In the genomic region with DNA sequence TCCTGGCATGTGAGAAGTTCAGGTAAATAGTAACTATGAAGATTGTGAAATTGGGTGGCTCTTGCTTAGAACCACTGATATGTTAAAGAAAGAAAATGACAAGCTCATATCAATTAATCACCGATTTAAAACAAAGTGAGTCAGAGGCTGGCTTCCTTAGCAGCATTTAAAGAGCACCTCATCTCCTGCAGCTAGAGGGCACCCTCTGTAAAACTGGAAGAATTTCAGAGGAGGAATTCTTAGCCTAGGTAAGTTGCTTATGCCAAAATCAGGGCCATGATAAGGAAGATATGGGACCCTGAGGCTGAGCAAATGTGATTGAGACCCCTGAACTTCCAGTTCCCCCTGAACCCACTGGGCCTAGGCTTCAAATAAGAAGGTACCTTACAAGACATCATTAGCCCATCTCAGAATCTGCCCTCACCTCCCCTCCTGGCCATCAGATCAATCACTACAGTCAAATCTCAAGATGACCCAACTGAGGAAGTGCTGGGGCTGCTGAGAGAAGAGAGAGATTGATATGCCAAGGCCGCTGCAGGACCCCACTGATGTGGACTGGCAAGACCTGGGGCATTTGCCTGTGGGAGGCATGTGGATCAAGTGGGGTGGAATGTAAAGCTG, we compare ENCODE assay signal across 9 cellular contexts. TPM values are rescaled to one million over a fixed set of nuclear protein-coding genes. Genes with fewer than 3 reads are reported as not detected.
DNase-seq lines count a peak whose midpoint lies in the region; ATAC-seq, FAIRE-seq and TF ChIP-seq lines count a peak whose summit lies in the region.
"Had no signal": no experiment of that assay in that cellular context is flagged by ENCODE, and none has a peak within 500 bp of the region (broad histone marks: within the 10 kb centered on the region; RNA-seq: fewer than 3 reads in every experiment).

No MANE protein-coding gene starts in this region.

- H3K36me3 ChIP-seq in osteoblast (ENCODE audit: insufficient read depth, low read length): no peaks in the 10 kb centered on the region

- no peaks in the 10 kb centered on the region for H3K4me1 ChIP-seq in osteoblast (ENCODE audit: insufficient read depth, low read length)

- no peak overlapping the region for H3K27ac ChIP-seq in osteoblast (ENCODE audit: low read depth, low read length)

- no peaks in the 10 kb centered on the region for H3K36me3 Mint-ChIP-seq in T-helper 17 cell (ENCODE audit: low read depth)

- no peak overlapping the region for H3K4me3 ChIP-seq in osteoblast (ENCODE audit: insufficient read depth, low read length)

- H3K9me3 ChIP-seq in T-helper 17 cell (ENCODE audit: control insufficient read depth, low read length, poor library complexity, severe bottlenecking): no peaks in the 10 kb centered on the region
- H3K9me3 ChIP-seq in osteoblast (ENCODE audit: low read depth, low read length): no peaks in the 10 kb centered on the region

- peak; percentile 59 for TF ChIP-seq CTCF in osteoblast (IDR thresholded peaks at IDR 0.05; ENCODE audit: extremely low read depth, low read depth, low read length)

- H3K4me3 Mint-ChIP-seq in T-helper 17 cell: no peak overlapping the region

- no peaks in the 10 kb centered on the region for H3K27me3 Mint-ChIP-seq in T-helper 17 cell

- H3K4me2 ChIP-seq in osteoblast (ENCODE audit: insufficient read depth, low read length): no peak overlapping the region

- H3K4me1 Mint-ChIP-seq in T-helper 17 cell: peaks cover 18% of the 10 kb centered on the region

- ATAC-seq in T-helper 17 cell: peak; percentile 85
- no peak for ATAC-seq in HG02678 (IDR thresholded peaks at IDR 0.05; ENCODE audit: unreplicated experiment)

- H3K27me3 ChIP-seq in osteoblast (ENCODE audit: insufficient read depth, low read length): peaks cover 11% of the 10 kb centered on the region

- DNase-seq in AML-193 (lab: John Stamatoyannopoulos, UW) (peak; percentile 36 to 53), GM18507 (ENCODE audit: extremely low spot score, insufficient read length, low read depth) (no peak), T-helper 17 cell (no peak), dermis blood vessel endothelial cell (peak; percentile 74), osteoblast (ENCODE audit: insufficient read length, low spot score, missing footprints) (peak; percentile 51), NCI-H1092 treated with DMSO at 0.1 percent for 48 hours (lab: John Stamatoyannopoulos, UW) (no peak), NCI-H774 (lab: John Stamatoyannopoulos, UW) (no peak)

- no peaks in the 10 kb centered on the region for H3K79me2 ChIP-seq in osteoblast (ENCODE audit: insufficient read depth, low read length)

- H3K27ac Mint-ChIP-seq in T-helper 17 cell: peak overlapping the region; percentile 75

- H2AFZ ChIP-seq in osteoblast (ENCODE audit: low read length): no peak overlapping the region

- no peaks in the 10 kb centered on the region for H4K20me1 ChIP-seq in osteoblast (ENCODE audit: insufficient read depth, low read length)

- peak; percentile 63 for FAIRE-seq in GM18507 (lab: Jason Lieb, UNC)

RNA-seq across cellular contexts. Expression of a gene that starts 8.6 kb away (rescaled TPM):
- total RNA-seq in T-helper 17 cell (100 to 1,000 TPM; 511 to 544 TPM), dermis blood vessel endothelial cell (not detected in 2 replicates), osteoblast (not detected in 2 replicates)
- total RNA-seq: temporal lobe had no signal

RNA-seq across cellular contexts. Expression of a gene that starts 31.8 kb away (rescaled TPM):
- total RNA-seq in T-helper 17 cell (under 1 TPM; 0.50 to 0.99 TPM), dermis blood vessel endothelial cell (73.5 and 98.5 TPM in 2 replicates), osteoblast (not detected in 2 replicates)

RNA-seq across cellular contexts. Expression of a gene that starts 43.8 kb away (rescaled TPM):
- total RNA-seq in T-helper 17 cell (10 to 100 TPM; 24.5 to 26.4 TPM), dermis blood vessel endothelial cell (7.3 and 8.7 TPM in 2 replicates), osteoblast (1.5 and 1.8 TPM in 2 replicates)

RNA-seq across cellular contexts. Expression of a gene that starts 46.6 kb away (rescaled TPM):
- total RNA-seq in T-helper 17 cell (100 to 1,000 TPM; 313 to 354 TPM), dermis blood vessel endothelial cell (not detected in 2 replicates), osteoblast (not detected in 2 replicates)
- total RNA-seq: temporal lobe had no signal

RNA-seq across cellular contexts. Expression of a gene that starts 48.2 kb away (rescaled TPM):
- total RNA-seq in T-helper 17 cell (100 to 1,000 TPM; 156 to 170 TPM), dermis blood vessel endothelial cell (not detected in 2 replicates), osteoblast (not detected in 2 replicates)

Comparison
In these comparisons a context has a peak if more than half of its experiments do, and no peak if none do; other contexts are left out.
1. DNase-seq: peak in AML-193 (2 of 2), dermis blood vessel endothelial cell (single experiment) and osteoblast (single experiment); none in GM18507 (single experiment), T-helper 17 cell (0 of 3), NCI-H1092 treated with DMSO at 0.1 percent for 48 hours (single experiment) and NCI-H774 (single experiment).
2. RNA of a gene that starts 8.6 kb away (total RNA-seq): 511 to 544 TPM in T-helper 17 cell; not detected in dermis blood vessel endothelial cell and not detected in osteoblast; every median in the first group is over 100 times any median in the second.
3. RNA of a gene that starts 31.8 kb away (total RNA-seq): 73.5 to 98.5 TPM in dermis blood vessel endothelial cell; 0.50 to 0.99 TPM in T-helper 17 cell and not detected in osteoblast; every median in the first group is over 10 times any median in the second.